Comparison of ENCODE assay signal across 8 cellular contexts in the genomic region with DNA sequence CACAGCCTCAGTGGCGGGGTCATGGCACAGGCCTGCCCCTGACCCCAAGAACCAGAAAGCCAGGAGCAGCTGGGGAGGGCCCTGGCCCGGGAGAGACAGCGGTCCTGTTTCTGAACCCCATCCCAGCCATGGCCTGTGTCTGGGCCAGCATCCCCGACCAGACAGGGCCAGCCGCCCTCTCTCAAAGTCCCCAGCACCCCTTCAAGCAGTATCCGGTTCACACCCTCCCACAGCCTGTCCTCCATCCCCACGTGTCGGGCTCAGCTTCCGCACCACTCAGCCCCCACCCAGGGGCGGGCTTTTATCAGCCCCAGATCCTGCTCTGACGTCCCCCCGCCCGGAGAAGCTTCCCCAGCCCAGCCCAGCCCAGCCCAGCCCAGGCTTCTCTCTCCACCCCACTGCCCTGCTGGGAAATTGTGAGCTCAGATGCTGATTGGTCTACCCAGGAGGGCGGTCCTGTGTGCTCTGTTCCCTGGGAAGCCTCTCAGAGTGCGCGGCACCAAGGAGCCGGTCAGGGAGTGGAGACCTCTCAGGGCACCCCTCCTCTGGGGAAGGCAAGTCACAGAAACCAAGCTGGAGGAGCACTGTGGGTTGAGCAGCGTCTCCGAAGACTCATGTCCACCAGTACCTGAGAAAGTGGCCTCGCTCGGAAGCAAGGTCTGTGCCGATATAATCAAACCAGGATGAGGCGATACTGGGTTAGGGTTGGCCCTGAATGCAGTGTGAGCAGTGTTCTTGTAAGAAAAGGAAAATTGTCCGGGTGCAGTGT. TPM values are rescaled to one million over a fixed set of nuclear protein-coding genes. Genes with fewer than 3 reads are reported as not detected.
A peak's percentile ranks its signal among the peaks of the same experiment; 100 is the strongest.
DNase-seq lines count a peak whose midpoint lies in the region; ATAC-seq and TF ChIP-seq lines count a peak whose summit lies in the region.

No MANE protein-coding gene starts in this region.

- TF ChIP-seq CTCF in ovary (IDR thresholded peaks at IDR 0.05) (no peak), testis (IDR thresholded peaks at IDR 0.05) (no peak)

- H3K9ac ChIP-seq in SK-N-MC (ENCODE audit: insufficient read length), result peak overlapping the region; percentile 61

- no peaks in the 10 kb centered on the region for H3K9me3 Mint-ChIP-seq in activated naive CD8-positive, alpha-beta T cell (ENCODE audit: low read depth)

- H3K4me1 Mint-ChIP-seq in activated naive CD8-positive, alpha-beta T cell (ENCODE audit: low read depth), result peaks cover 16% of the 10 kb centered on the region

- H3K27ac ChIP-seq in SK-N-MC, result peak overlapping the region; percentile 53
- H3K27ac ChIP-seq in ovary, result peak overlapping the region; percentile 63 to 65
- peak overlapping the region; percentile 74 to 78 for H3K27ac ChIP-seq in testis

- H3K36me3 Mint-ChIP-seq in activated naive CD8-positive, alpha-beta T cell, result no peaks in the 10 kb centered on the region

- no peaks in the 10 kb centered on the region for H3K9me3 ChIP-seq in SK-N-MC (ENCODE audit: low read depth, low read length)
- no peaks in the 10 kb centered on the region for H3K9me3 ChIP-seq in ovary
- no peaks in the 10 kb centered on the region for H3K9me3 ChIP-seq in testis

- TF ChIP-seq EP300 in ovary (IDR thresholded peaks at IDR 0.05), result no peak

- peak; percentile 43 for DNase-seq in DMS53 treated with DMSO at 0.1 percent for 48 hours (lab: John Stamatoyannopoulos, UW; ENCODE audit: unreplicated experiment)
- DNase-seq in SK-N-MC (ENCODE audit: low read depth, low spot score), result no peak
- peak; percentile 43 to 90 (median 74) for DNase-seq in head of caudate nucleus
- peak; percentile 84 to 94 (median 87) for DNase-seq in ovary
- peak; percentile 87 for DNase-seq in testis
- DNase-seq in NCI-H2171 treated with DMSO at 0.1 percent for 48 hours (lab: John Stamatoyannopoulos, UW), result no peak

- H3K27me3 ChIP-seq in ovary (no peaks in the 10 kb centered on the region), testis (no peaks in the 10 kb centered on the region)

- H3K36me3 ChIP-seq in SK-N-MC (ENCODE audit: insufficient read depth, low read length), result no peaks in the 10 kb centered on the region
- no peaks in the 10 kb centered on the region for H3K36me3 ChIP-seq in ovary
- no peaks in the 10 kb centered on the region for H3K36me3 ChIP-seq in testis (ENCODE audit: low read depth, missing control alignments)

- no peaks in the 10 kb centered on the region for H3K27me3 Mint-ChIP-seq in activated naive CD8-positive, alpha-beta T cell

- peaks cover 9% of the 10 kb centered on the region for H3K4me1 ChIP-seq in ovary (ENCODE audit: insufficient read depth)
- H3K4me1 ChIP-seq in testis, result peaks cover 13% of the 10 kb centered on the region

- peak overlapping the region; percentile 88 for H3K4me3 Mint-ChIP-seq in activated naive CD8-positive, alpha-beta T cell

- ATAC-seq in HG03103 (IDR thresholded peaks at IDR 0.05; ENCODE audit: low read depth, unreplicated experiment), result peak; percentile 38

- peak; percentile 93 for TF ChIP-seq POLR2A in ovary (IDR thresholded peaks at IDR 0.05)
- no peak for TF ChIP-seq POLR2A in testis (IDR thresholded peaks at IDR 0.05)

- H3K27ac Mint-ChIP-seq in activated naive CD8-positive, alpha-beta T cell, result peak overlapping the region; percentile 91

- peak overlapping the region; percentile 79 for H3K4me3 ChIP-seq in SK-N-MC
- peak overlapping the region; percentile 38 for H3K4me3 ChIP-seq in ovary
- peak overlapping the region in 1 of 2 donors; percentile 10 for H3K4me3 ChIP-seq in testis

- intact Hi-C loops in head of caudate nucleus (cut with DNase I) (loop anchor here (5.0 kb wide), 1 partner anchor 33 kb away; no protein-coding TSS in a partner anchor), ovary (cut with DNase I) (loop anchor here in 3 of 4 donors (2.0 to 10.0 kb wide), 6 partner anchors 33 to 184 kb away; no protein-coding TSS in a partner anchor), testis (cut with DNase I; ENCODE audit: low total_unique reads) (loop anchor here (5.0 kb wide), 1 partner anchor 183 kb away; no protein-coding TSS in a partner anchor)

- WGBS in ovary, 3 donors, result 1 to 7% (median 5%) methylated on average over 22 to 24 of the region's 24 CpGs
- WGBS in testis, 2 donors, result 38 to 49% methylated on average over 17 to 24 of the region's 24 CpGs

RNA-seq across cellular contexts. Expression of a gene that starts 4.7 kb away (rescaled TPM):
- total RNA-seq in ovary (10 to 100 TPM; 32.7 to 96.1 (median 61.7) TPM), testis (10 to 100 TPM; 65.5 to 72.0 TPM)
- polyA plus RNA-seq in ovary (10 to 100 TPM in 1 of 2 donors, 1 to 10 TPM in 1; 3.4 to 69.2 TPM), testis (ENCODE audit: insufficient read depth, low read depth, low replicate concordance) (72.6 TPM)

RNA-seq across cellular contexts. Expression of a gene that starts 28.9 kb away (rescaled TPM):
- total RNA-seq in ovary (100 to 1,000 TPM in 3 of 7 donors, 10 to 100 TPM in 4; 27.8 to 109 (median 84.3) TPM), testis (10 to 100 TPM; 85.7 to 87.1 TPM)
- polyA plus RNA-seq in ovary (10 to 100 TPM; 36.3 to 47.0 TPM), testis (ENCODE audit: insufficient read depth, low read depth, low replicate concordance) (40.2 TPM)

Comparison
In these comparisons a context has a peak if more than half of its experiments do, and no peak if none do; other contexts are left out.
1. DNase-seq: peak in DMS53 treated with DMSO at 0.1 percent for 48 hours (single experiment), head of caudate nucleus (42 of 42), ovary (5 of 5) and testis (single experiment); none in SK-N-MC (single experiment) and NCI-H2171 treated with DMSO at 0.1 percent for 48 hours (single experiment).
2. Peak in every context shown above with its lines, with median percentiles within 50 percentile points of each other: H3K27ac ChIP-seq.